1 cellular context compared by ENCODE assay signal in genomic region chr11:90134420-90135003, GRCh38.
A peak's percentile ranks its signal among the peaks of the same experiment; 100 is the strongest.
TF ChIP-seq lines count a peak whose summit lies in the region.

Gene NAALAD2 (plus strand): TSS chr11:90134663. CDS start chr11:90134759, 96 bp downstream.

TF ChIP-seq in HepG2, 621 proteins besides CTCF, POLR2A, EP300 and RAD21 (continued from another document and continues in another):
- TF ChIP-seq ARID5B (CRISPR knock-in tag; IDR thresholded peaks at IDR 0.05) = peak; percentile 44; the same call in 1 of the 2 replicates
- TF ChIP-seq, protein P1, sequence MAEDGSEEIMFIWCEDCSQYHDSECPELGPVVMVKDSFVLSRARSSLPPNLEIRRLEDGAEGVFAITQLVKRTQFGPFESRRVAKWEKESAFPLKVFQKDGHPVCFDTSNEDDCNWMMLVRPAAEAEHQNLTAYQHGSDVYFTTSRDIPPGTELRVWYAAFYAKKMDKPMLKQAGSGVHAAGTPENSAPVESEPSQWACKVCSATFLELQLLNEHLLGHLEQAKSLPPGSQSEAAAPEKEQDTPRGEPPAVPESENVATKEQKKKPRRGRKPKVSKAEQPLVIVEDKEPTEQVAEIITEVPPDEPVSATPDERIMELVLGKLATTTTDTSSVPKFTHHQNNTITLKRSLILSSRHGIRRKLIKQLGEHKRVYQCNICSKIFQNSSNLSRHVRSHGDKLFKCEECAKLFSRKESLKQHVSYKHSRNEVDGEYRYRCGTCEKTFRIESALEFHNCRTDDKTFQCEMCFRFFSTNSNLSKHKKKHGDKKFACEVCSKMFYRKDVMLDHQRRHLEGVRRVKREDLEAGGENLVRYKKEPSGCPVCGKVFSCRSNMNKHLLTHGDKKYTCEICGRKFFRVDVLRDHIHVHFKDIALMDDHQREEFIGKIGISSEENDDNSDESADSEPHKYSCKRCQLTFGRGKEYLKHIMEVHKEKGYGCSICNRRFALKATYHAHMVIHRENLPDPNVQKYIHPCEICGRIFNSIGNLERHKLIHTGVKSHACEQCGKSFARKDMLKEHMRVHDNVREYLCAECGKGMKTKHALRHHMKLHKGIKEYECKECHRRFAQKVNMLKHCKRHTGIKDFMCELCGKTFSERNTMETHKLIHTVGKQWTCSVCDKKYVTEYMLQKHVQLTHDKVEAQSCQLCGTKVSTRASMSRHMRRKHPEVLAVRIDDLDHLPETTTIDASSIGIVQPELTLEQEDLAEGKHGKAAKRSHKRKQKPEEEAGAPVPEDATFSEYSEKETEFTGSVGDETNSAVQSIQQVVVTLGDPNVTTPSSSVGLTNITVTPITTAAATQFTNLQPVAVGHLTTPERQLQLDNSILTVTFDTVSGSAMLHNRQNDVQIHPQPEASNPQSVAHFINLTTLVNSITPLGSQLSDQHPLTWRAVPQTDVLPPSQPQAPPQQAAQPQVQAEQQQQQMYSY (CRISPR knock-in tag; IDR thresholded peaks at IDR 0.05) = peak; percentile 87
- peak; percentile 66 for TF ChIP-seq YY1 (IDR thresholded peaks at IDR 0.05; ENCODE audit: insufficient read depth, insufficient replicate concordance, low read depth, low read length)
- peak; percentile 24 for TF ChIP-seq HNRNPLL (IDR thresholded peaks at IDR 0.05; ENCODE audit: low read depth, low read length, poor library complexity, severe bottlenecking)
- TF ChIP-seq RXRB (CRISPR knock-in tag; IDR thresholded peaks at IDR 0.05; ENCODE audit: borderline replicate concordance) = peak; percentile 76
- no peak for TF ChIP-seq ZXDC (CRISPR knock-in tag; IDR thresholded peaks at IDR 0.05)
- TF ChIP-seq ZNF816 (CRISPR knock-in tag; IDR thresholded peaks at IDR 0.05; ENCODE audit: borderline replicate concordance) = no peak
- TF ChIP-seq KMT2B (CRISPR knock-in tag; IDR thresholded peaks at IDR 0.05) = peak; percentile 64
- TF ChIP-seq POLR2AphosphoS5 (IDR thresholded peaks at IDR 0.05; ENCODE audit: low read depth, low read length) = peak; percentile 38; the same call in 1 of the 2 replicates
- TF ChIP-seq KDM1A (CRISPR knock-in tag; IDR thresholded peaks at IDR 0.05) = no peak
- TF ChIP-seq ZBTB10 (CRISPR knock-in tag; IDR thresholded peaks at IDR 0.05; ENCODE audit: borderline replicate concordance) = 0 out of 2 replicates have a peak, but pooled peaks have one; percentile 36
- 0 out of 2 replicates have a peak, but pooled peaks have one; percentile 17 for TF ChIP-seq GATAD2A (CRISPR knock-in tag; IDR thresholded peaks at IDR 0.05)
- TF ChIP-seq RFXANK (CRISPR knock-in tag; IDR thresholded peaks at IDR 0.05) = no peak
- TF ChIP-seq, protein P2, sequence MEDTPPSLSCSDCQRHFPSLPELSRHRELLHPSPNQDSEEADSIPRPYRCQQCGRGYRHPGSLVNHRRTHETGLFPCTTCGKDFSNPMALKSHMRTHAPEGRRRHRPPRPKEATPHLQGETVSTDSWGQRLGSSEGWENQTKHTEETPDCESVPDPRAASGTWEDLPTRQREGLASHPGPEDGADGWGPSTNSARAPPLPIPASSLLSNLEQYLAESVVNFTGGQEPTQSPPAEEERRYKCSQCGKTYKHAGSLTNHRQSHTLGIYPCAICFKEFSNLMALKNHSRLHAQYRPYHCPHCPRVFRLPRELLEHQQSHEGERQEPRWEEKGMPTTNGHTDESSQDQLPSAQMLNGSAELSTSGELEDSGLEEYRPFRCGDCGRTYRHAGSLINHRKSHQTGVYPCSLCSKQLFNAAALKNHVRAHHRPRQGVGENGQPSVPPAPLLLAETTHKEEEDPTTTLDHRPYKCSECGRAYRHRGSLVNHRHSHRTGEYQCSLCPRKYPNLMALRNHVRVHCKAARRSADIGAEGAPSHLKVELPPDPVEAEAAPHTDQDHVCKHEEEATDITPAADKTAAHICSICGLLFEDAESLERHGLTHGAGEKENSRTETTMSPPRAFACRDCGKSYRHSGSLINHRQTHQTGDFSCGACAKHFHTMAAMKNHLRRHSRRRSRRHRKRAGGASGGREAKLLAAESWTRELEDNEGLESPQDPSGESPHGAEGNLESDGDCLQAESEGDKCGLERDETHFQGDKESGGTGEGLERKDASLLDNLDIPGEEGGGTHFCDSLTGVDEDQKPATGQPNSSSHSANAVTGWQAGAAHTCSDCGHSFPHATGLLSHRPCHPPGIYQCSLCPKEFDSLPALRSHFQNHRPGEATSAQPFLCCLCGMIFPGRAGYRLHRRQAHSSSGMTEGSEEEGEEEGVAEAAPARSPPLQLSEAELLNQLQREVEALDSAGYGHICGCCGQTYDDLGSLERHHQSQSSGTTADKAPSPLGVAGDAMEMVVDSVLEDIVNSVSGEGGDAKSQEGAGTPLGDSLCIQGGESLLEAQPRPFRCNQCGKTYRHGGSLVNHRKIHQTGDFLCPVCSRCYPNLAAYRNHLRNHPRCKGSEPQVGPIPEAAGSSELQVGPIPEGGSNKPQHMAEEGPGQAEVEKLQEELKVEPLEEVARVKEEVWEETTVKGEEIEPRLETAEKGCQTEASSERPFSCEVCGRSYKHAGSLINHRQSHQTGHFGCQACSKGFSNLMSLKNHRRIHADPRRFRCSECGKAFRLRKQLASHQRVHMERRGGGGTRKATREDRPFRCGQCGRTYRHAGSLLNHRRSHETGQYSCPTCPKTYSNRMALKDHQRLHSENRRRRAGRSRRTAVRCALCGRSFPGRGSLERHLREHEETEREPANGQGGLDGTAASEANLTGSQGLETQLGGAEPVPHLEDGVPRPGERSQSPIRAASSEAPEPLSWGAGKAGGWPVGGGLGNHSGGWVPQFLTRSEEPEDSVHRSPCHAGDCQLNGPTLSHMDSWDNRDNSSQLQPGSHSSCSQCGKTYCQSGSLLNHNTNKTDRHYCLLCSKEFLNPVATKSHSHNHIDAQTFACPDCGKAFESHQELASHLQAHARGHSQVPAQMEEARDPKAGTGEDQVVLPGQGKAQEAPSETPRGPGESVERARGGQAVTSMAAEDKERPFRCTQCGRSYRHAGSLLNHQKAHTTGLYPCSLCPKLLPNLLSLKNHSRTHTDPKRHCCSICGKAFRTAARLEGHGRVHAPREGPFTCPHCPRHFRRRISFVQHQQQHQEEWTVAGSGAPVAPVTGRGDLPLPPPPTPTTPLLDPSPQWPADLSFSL (CRISPR knock-in tag; IDR thresholded peaks at IDR 0.05) = no peak
- TF ChIP-seq ELF1 (CRISPR knock-in tag; IDR thresholded peaks at IDR 0.05) = peak; percentile 43; the same call in 1 of the 2 replicates
- TF ChIP-seq, protein P3, sequence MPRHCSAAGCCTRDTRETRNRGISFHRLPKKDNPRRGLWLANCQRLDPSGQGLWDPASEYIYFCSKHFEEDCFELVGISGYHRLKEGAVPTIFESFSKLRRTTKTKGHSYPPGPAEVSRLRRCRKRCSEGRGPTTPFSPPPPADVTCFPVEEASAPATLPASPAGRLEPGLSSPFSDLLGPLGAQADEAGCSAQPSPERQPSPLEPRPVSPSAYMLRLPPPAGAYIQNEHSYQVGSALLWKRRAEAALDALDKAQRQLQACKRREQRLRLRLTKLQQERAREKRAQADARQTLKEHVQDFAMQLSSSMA (CRISPR knock-in tag; IDR thresholded peaks at IDR 0.05) = no peak
- no peak for TF ChIP-seq LCORL (IDR thresholded peaks at IDR 0.05)
- 0 out of 2 replicates have a peak, but pooled peaks have one; percentile 46 for TF ChIP-seq LCORL (CRISPR knock-in tag; IDR thresholded peaks at IDR 0.05)
- TF ChIP-seq SKI (IDR thresholded peaks at IDR 0.05; ENCODE audit: partially characterized antibody) = no peak
- TF ChIP-seq ZBTB38 (CRISPR knock-in tag; IDR thresholded peaks at IDR 0.05) = no peak
- no peak for TF ChIP-seq ZNF766 (CRISPR knock-in tag; IDR thresholded peaks at IDR 0.05; ENCODE audit: borderline replicate concordance)
- TF ChIP-seq KDM5B (CRISPR knock-in tag; IDR thresholded peaks at IDR 0.05; ENCODE audit: borderline replicate concordance) = no peak
- TF ChIP-seq HDAC1 (CRISPR knock-in tag; IDR thresholded peaks at IDR 0.05) = peak; percentile 64
- 0 out of 2 replicates have a peak, but pooled peaks have one; percentile 9 for TF ChIP-seq NFIC (IDR thresholded peaks at IDR 0.05; ENCODE audit: low read length)
- TF ChIP-seq ZNF547 (CRISPR knock-in tag; IDR thresholded peaks at IDR 0.05) = no peak
- no peak for TF ChIP-seq ZNF569 (CRISPR knock-in tag; IDR thresholded peaks at IDR 0.05; ENCODE audit: borderline replicate concordance)
- 0 out of 2 replicates have a peak, but pooled peaks have one; percentile 18 for TF ChIP-seq MAX (IDR thresholded peaks at IDR 0.05)
